In the genomic region with DNA sequence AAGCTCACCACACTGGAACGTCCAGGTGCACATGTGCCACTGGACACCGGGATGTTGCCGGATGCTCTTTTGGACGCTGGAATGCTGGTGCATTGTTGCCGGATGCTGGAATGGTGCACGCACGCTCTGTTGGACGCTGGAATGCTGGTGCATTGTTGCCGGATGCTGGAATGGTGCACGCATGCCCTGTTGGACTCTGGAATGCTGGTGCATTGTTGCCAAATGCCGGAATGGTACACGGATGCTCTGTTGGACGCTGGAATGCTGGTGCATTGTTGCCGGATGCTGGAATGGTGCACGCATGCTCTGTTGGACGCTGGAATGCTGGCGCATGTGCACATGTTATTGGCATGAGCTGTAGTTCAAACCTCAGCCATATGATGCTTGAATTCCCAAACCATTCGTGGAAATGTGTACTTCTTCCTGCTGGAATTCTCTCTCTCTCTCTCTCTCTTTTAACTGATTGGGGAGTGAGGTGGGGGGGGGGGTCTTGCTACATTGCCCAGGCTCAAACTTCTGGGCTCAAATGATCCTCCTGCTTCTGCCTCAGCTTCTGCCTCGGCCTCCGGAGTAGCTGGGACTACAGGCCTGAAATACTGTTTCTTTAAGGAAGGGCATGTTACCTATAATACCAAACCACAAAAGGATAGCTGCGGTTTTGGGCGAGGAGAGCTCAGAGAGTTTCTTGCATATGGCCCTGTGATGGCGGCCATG, we compare ENCODE assay signal across 9 cellular contexts. TPM values are rescaled to one million over a fixed set of nuclear protein-coding genes. Genes with fewer than 3 reads are reported as not detected.
DNase-seq lines count a peak whose midpoint lies in the region; ATAC-seq, FAIRE-seq and TF ChIP-seq lines count a peak whose summit lies in the region.
"Had no signal": no experiment of that assay in that cellular context is flagged by ENCODE, and none has a peak within 500 bp of the region (broad histone marks: within the 10 kb centered on the region; RNA-seq: fewer than 3 reads in every experiment).

No MANE protein-coding gene starts in this region.

- peaks cover 3% of the 10 kb centered on the region for H3K36me3 Mint-ChIP-seq in CD8-positive, alpha-beta T cell

- peak overlapping the region; percentile 83 for H3K27ac Mint-ChIP-seq in CD8-positive, alpha-beta T cell

- peak overlapping the region; percentile 80 for H3K23ac ChIP-seq in neuronal stem cell (ENCODE audit: low read depth, low read length, poor library complexity)

- H3K14ac ChIP-seq in neuronal stem cell (ENCODE audit: low read length) = no peak overlapping the region

- 88% methylated on average over 21 of the region's 23 CpGs for WGBS in esophagus muscularis mucosa
- no CpG with 5 or more reads among the region's 23 CpGs for WGBS in neuronal stem cell (ENCODE audit: extremely low coverage in 2 of 2, insufficient read length in 2 of 2, insufficient replicate concordance in 1 of 2), 2 donors

- no peak for DNase-seq in CD8-positive, alpha-beta T cell
- no peak for DNase-seq in esophagus muscularis mucosa (ENCODE audit: extremely low spot score)
- peak; percentile 40 for DNase-seq in neuronal stem cell (ENCODE audit: low spot score)
- DNase-seq in GM19239 (ENCODE audit: insufficient read length, low spot score) = no peak

- TF ChIP-seq CTCF in CD8-positive, alpha-beta T cell (IDR thresholded peaks at IDR 0.05) = no peak
- no peak for TF ChIP-seq CTCF in Loucy (conservative IDR thresholded peaks at IDR 0.05; ENCODE audit: low read length)
- no peak for TF ChIP-seq CTCF in esophagus muscularis mucosa (IDR thresholded peaks at IDR 0.05)

- no peaks in the 10 kb centered on the region for H3K36me3 ChIP-seq in CD8-positive, alpha-beta T cell (ENCODE audit: insufficient read depth, low read length)
- H3K36me3 ChIP-seq in Loucy (ENCODE audit: insufficient read depth, low read length) = no peaks in the 10 kb centered on the region
- no peaks in the 10 kb centered on the region for H3K36me3 ChIP-seq in esophagus muscularis mucosa
- peaks cover 0 to 4% of the 10 kb centered on the region in 2 donors for H3K36me3 ChIP-seq in neuronal stem cell (replicated peaks in 1 of 2; ENCODE audit: control insufficient read depth in 2 of 2, insufficient read depth in 2 of 2, low read length in 2 of 2)

- H3F3A ChIP-seq in Loucy (ENCODE audit: low read depth) = no peaks in the 10 kb centered on the region

- H2AK5ac ChIP-seq in neuronal stem cell (ENCODE audit: low read depth, low read length) = peak overlapping the region; percentile 77

- peak overlapping the region; percentile 66 for H3K4me3 ChIP-seq in CD8-positive, alpha-beta T cell (ENCODE audit: low read depth, low read length)
- H3K4me3 ChIP-seq in Loucy (ENCODE audit: low read length, poor library complexity, severe bottlenecking) (peak overlapping the region; percentile 71), esophagus muscularis mucosa (peak overlapping the region; percentile 51 to 64 (median 56)), neuronal stem cell (ENCODE audit: low read length in 2 of 2) (peak overlapping the region in 1 of 2 donors; percentile 7)

- H2BK15ac ChIP-seq in neuronal stem cell (ENCODE audit: low read length) = no peak overlapping the region

- H3K18ac ChIP-seq in neuronal stem cell (ENCODE audit: low read length) = peak overlapping the region; percentile 81

- peak overlapping the region; percentile 58; the same call in 1 of the 2 replicates for H2AFZ ChIP-seq in Loucy (ENCODE audit: low read length)
- H2AFZ ChIP-seq in neuronal stem cell (ENCODE audit: low read length) = no peak overlapping the region

- no peaks in the 10 kb centered on the region for H3K9me2 ChIP-seq in Loucy (replicated peaks; ENCODE audit: low read depth, low read length)

- H3K4me1 ChIP-seq in CD8-positive, alpha-beta T cell (ENCODE audit: insufficient read depth, low read length) = peaks cover 23% of the 10 kb centered on the region
- peaks cover 17% of the 10 kb centered on the region for H3K4me1 ChIP-seq in Loucy (ENCODE audit: insufficient read depth, low read length, poor library complexity, severe bottlenecking)
- H3K4me1 ChIP-seq in esophagus muscularis mucosa = peaks cover 17 to 29% (median 20%) of the 10 kb centered on the region in 4 donors
- H3K4me1 ChIP-seq in neuronal stem cell (ENCODE audit: control insufficient read depth in 2 of 2, insufficient read depth in 1 of 2, low read depth in 1 of 2, low read length in 2 of 2) = peaks cover 7 to 11% of the 10 kb centered on the region in 2 donors

- no peak overlapping the region for H3K4ac ChIP-seq in neuronal stem cell (ENCODE audit: low read length)

- no peak overlapping the region for H3K9ac ChIP-seq in Loucy (ENCODE audit: low read depth, low read length, poor library complexity, severe bottlenecking)
- no peak overlapping the region for H3K9ac ChIP-seq in neuronal stem cell (ENCODE audit: low read depth, low read length, poor library complexity)

- H4K20me1 ChIP-seq in Loucy (ENCODE audit: insufficient read depth, low read length, poor library complexity, severe bottlenecking) = no peaks in the 10 kb centered on the region

- no peak overlapping the region for H4K91ac ChIP-seq in neuronal stem cell (ENCODE audit: low read depth, low read length, poor library complexity)

- H2BK12ac ChIP-seq in neuronal stem cell (ENCODE audit: low read length) = no peak overlapping the region

- peak overlapping the region; percentile 53 for H3K27ac ChIP-seq in CD8-positive, alpha-beta T cell (ENCODE audit: low read depth, low read length)
- H3K27ac ChIP-seq in esophagus muscularis mucosa (replicated peaks in 1 of 4) (peak overlapping the region in 1 of 4 donors; percentile 58), neuronal stem cell (replicated peaks; ENCODE audit: low read length) (no peak overlapping the region)

- H4K8ac ChIP-seq in neuronal stem cell (ENCODE audit: low read depth, low read length) = no peak overlapping the region

- no peak for TF ChIP-seq POLR2A in esophagus muscularis mucosa (IDR thresholded peaks at IDR 0.05; ENCODE audit: low read depth)

- ATAC-seq in CD8-positive, alpha-beta T cell = no peak
- ATAC-seq in HG02678 (IDR thresholded peaks at IDR 0.05; ENCODE audit: unreplicated experiment) (no peak), HG03457 (IDR thresholded peaks at IDR 0.05; ENCODE audit: unreplicated experiment) (no peak), HG02885 (IDR thresholded peaks at IDR 0.05; ENCODE audit: poor library complexity, unreplicated experiment) (no peak)

- H3K27me3 Mint-ChIP-seq in CD8-positive, alpha-beta T cell (ENCODE audit: low read depth) = no peaks in the 10 kb centered on the region

- H3K4me2 ChIP-seq in Loucy (ENCODE audit: low read depth, low read length, poor library complexity, severe bottlenecking) (peak overlapping the region; percentile 56), neuronal stem cell (ENCODE audit: insufficient read depth, low read length, poor library complexity, severe bottlenecking) (peak overlapping the region; percentile 93)

- H2BK120ac ChIP-seq in neuronal stem cell (ENCODE audit: low read depth, low read length) = no peak overlapping the region

- H3K79me2 ChIP-seq in Loucy (ENCODE audit: insufficient read depth, low read length) = no peaks in the 10 kb centered on the region

- peaks cover 41% of the 10 kb centered on the region for H3K4me1 Mint-ChIP-seq in CD8-positive, alpha-beta T cell (ENCODE audit: low read depth)

- no peaks in the 10 kb centered on the region for H3K9me3 ChIP-seq in CD8-positive, alpha-beta T cell (ENCODE audit: low read length)
- H3K9me3 ChIP-seq in Loucy (ENCODE audit: insufficient read depth, low read depth, low read length) = no peaks in the 10 kb centered on the region; the same call in 1 of the 2 replicates
- H3K9me3 ChIP-seq in esophagus muscularis mucosa = no peaks in the 10 kb centered on the region
- H3K9me3 ChIP-seq in neuronal stem cell (replicated peaks in 1 of 2; ENCODE audit: control insufficient read depth in 2 of 2, insufficient read depth in 1 of 2, low read depth in 1 of 2, low read length in 2 of 2) = peaks cover 3 to 17% of the 10 kb centered on the region in 2 donors

- CTCF ChIA-PET in CD8-positive, alpha-beta T cell (lab: Charles Lee) = interaction anchor here (1.4 to 1.5 kb wide), 2 partner anchors 16 to 62 kb away, joined by 4 to 7 read pairs; no protein-coding TSS in a partner anchor

- H2BK5ac ChIP-seq in neuronal stem cell (ENCODE audit: low read length) = no peak overlapping the region

- intact Hi-C loops in CD8-positive, alpha-beta T cell (cut with DNase I, micrococcal nuclease) = loop anchor here (2.0 to 5.0 kb wide), 3 partner anchors 184 to 329 kb away; partner anchors contain the start of genes CUL4A (in 1 of the 2), LAMP1 (in 1 of the 2) and PCID2 (in 1 of the 2)
- intact Hi-C loops in esophagus muscularis mucosa (cut with DNase I) = no loop called here

- H3K79me1 ChIP-seq in neuronal stem cell (ENCODE audit: low read depth, low read length) = peaks cover 3% of the 10 kb centered on the region

- TF ChIP-seq EP300 in esophagus muscularis mucosa (IDR thresholded peaks at IDR 0.05) = no peak

- POLR2A ChIA-PET in CD8-positive, alpha-beta T cell (lab: Charles Lee) = interaction anchor here (1.5 kb wide), 1 partner anchor 242 kb away, joined by 6 read pairs; the partner anchor contains the start of gene CUL4A

- peak overlapping the region; percentile 96 for H3K4me3 Mint-ChIP-seq in CD8-positive, alpha-beta T cell

- H3K9me3 Mint-ChIP-seq in CD8-positive, alpha-beta T cell = no peaks in the 10 kb centered on the region

- H3K27me3 ChIP-seq in CD8-positive, alpha-beta T cell (ENCODE audit: insufficient read depth, low read length) = no peaks in the 10 kb centered on the region
- H3K27me3 ChIP-seq in Loucy (ENCODE audit: insufficient read depth, low read length, poor library complexity, severe bottlenecking) (peaks cover 8% of the 10 kb centered on the region), esophagus muscularis mucosa (peaks cover 0 to 92% (median 7%) of the 10 kb centered on the region in 4 donors), neuronal stem cell (ENCODE audit: control insufficient read depth in 3 of 3, insufficient read depth in 3 of 3, low read depth in 1 of 3, low read length in 3 of 3) (peaks cover 0 to 10% (median 0%) of the 10 kb centered on the region in 3 experiments)

- FAIRE-seq in GM19239 (lab: Jason Lieb, UNC) = no peak
- FAIRE-seq: H54 had no signal

RNA-seq across cellular contexts. Expression of gene MCF2L, which starts 1.2 kb away (rescaled TPM):
- total RNA-seq in CD8-positive, alpha-beta T cell = 10 to 100 TPM; 13.7 to 15.0 TPM
- total RNA-seq in esophagus muscularis mucosa = 10 to 100 TPM; 14.5 to 38.6 (median 26.7) TPM
- 20.8 TPM for polyA plus RNA-seq in neuronal stem cell (2013, experiment 1 of 2)
- 20.3 TPM for polyA plus RNA-seq in neuronal stem cell (2013, experiment 2 of 2)
